Comparison of ENCODE assay signal across 1 cellular context in the genomic region with DNA sequence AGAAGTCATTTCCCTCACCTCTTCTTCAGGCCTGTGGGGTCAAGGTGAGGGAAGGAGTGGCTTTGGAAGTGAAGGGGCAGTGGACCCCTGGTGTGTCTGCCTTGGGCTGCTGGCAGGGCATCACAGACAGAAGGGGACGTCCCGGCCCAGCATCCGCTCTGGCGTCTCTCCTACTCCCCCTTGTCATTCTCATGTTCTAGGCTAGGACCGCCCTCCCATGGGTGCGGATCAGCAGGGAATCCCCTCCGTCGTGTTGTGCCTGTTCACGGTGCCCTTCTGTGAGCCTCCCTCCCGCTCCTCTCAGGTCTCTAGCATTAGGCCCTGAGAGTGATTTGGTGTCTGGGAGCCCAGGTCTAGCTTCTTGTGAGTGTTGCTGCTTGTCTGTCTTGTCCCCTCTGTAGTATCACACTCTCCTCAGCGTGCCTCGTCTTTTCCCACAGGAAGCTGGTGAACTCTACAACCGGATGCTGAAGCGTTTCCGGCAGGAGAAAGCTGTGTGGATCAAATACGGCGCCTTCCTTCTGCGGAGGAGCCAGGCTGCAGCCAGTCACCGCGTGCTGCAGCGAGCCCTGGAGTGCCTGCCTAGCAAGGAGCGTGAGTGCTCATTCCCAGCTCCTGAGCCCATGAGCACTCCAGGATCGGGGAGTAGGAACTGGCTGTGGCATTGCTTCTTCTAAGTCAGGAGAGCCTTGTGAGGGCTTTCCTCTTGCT.
TF ChIP-seq lines count a peak whose summit lies in the region.

No MANE protein-coding gene starts in this region.

TF ChIP-seq in endothelial cell of umbilical vein, 7 proteins besides CTCF, POLR2A, EP300 and RAD21 (continued from another document):
- TF ChIP-seq, protein P1, sequence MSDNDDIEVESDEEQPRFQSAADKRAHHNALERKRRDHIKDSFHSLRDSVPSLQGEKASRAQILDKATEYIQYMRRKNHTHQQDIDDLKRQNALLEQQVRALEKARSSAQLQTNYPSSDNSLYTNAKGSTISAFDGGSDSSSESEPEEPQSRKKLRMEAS (IDR thresholded peaks at IDR 0.05; ENCODE audit: insufficient read depth, insufficient read length) = no peak
